ENCODE assay signal across 21 cellular contexts in genomic region chr18:44747157-44747556, GRCh38.
"Had no signal": no experiment of that assay in that cellular context is flagged by ENCODE, and none has a peak within 500 bp of the region (broad histone marks: within the 10 kb centered on the region; RNA-seq: fewer than 3 reads in every experiment).

No MANE protein-coding gene starts in this region.

- H3K4me3 ChIP-seq: coronary artery, heart right ventricle, thyroid gland had no signal

- H3K27ac Mint-ChIP-seq: activated CD4-positive, alpha-beta memory T cell treated with anti-CD3 and anti-CD28 coated beads, Interleukin-2, amount 10 ng/mL, durations not matched to agents 7 days and 5 days; activated CD4-positive, alpha-beta T cell treated with anti-CD3 and anti-CD28 coated beads, Interleukin-2, amount 10 ng/mL, durations not matched to agents 24 days and 14 days; activated naive CD4-positive, alpha-beta T cell treated with anti-CD3 and anti-CD28 coated beads for 36 hours; activated T-cell treated with anti-CD3 and anti-CD28 coated beads, Interleukin-2, amount 50 U/mL, for 72 hours; endodermal cell; T-helper 1 cell treated with Interleukin-12 subunit alpha and Interleukin-12 subunit beta and Interleukin-4 antibody, amounts not matched to agents 30 μg/mL and 1 μg/mL, for 36 hours had no signal

- H3K27me3 ChIP-seq: thyroid gland had no signal

- H3K9me3 Mint-ChIP-seq: activated CD4-positive, alpha-beta memory T cell treated with anti-CD3 and anti-CD28 coated beads, Interleukin-2, amount 10 ng/mL, durations not matched to agents 7 days and 5 days; activated naive CD4-positive, alpha-beta T cell treated with anti-CD3 and anti-CD28 coated beads for 36 hours; activated T-cell treated with anti-CD3 and anti-CD28 coated beads, Interleukin-2, amount 50 U/mL, for 72 hours; endodermal cell; neural crest cell; T-helper 1 cell treated with Interleukin-12 subunit alpha and Interleukin-12 subunit beta and Interleukin-4 antibody, amounts not matched to agents 30 μg/mL and 1 μg/mL, for 36 hours had no signal

- DNase-seq: activated CD4-positive, alpha-beta memory T cell treated with anti-CD3 and anti-CD28 coated beads, Interleukin-2, amount 10 ng/mL, durations not matched to agents 7 days and 5 days; activated CD4-positive, alpha-beta T cell treated with anti-CD3 and anti-CD28 coated beads, Interleukin-2, amount 10 ng/mL, durations not matched to agents 24 days and 14 days; activated CD4-positive, CD25-positive, alpha-beta regulatory T cell; activated effector memory CD4-positive, alpha-beta T cell treated with Interleukin-2 at 50 U/mL for 16 hours; activated naive CD4-positive, alpha-beta T cell treated with anti-CD3 and anti-CD28 coated beads for 36 hours; activated T-cell treated with anti-CD3 and anti-CD28 coated beads, Interleukin-2, amount 50 U/mL, for 72 hours; amygdala; cerebellar nuclear complex; endodermal cell; heart right ventricle; islet precursor cell; left cardiac atrium; occipital lobe; stimulated activated CD4-positive, alpha-beta T cell treated with anti-CD3 and anti-CD28 coated beads, Interleukin-2, amount 100 ng/mL, for 48 hours; stimulated activated CD8-positive, alpha-beta memory T cell treated with anti-CD3 and anti-CD28 coated beads, Interleukin-4, amount 100 ng/mL, for 48 hours; stimulated activated naive CD4-positive, alpha-beta T cell treated with Interleukin-2 at 50 U/mL for 16 hours; T1000; thyroid gland had no signal

- H3K4me3 Mint-ChIP-seq: activated CD4-positive, alpha-beta memory T cell treated with anti-CD3 and anti-CD28 coated beads, Interleukin-2, amount 10 ng/mL, durations not matched to agents 7 days and 5 days; activated CD4-positive, alpha-beta T cell treated with anti-CD3 and anti-CD28 coated beads, Interleukin-2, amount 10 ng/mL, durations not matched to agents 24 days and 14 days; activated naive CD4-positive, alpha-beta T cell treated with anti-CD3 and anti-CD28 coated beads for 36 hours; activated T-cell treated with anti-CD3 and anti-CD28 coated beads, Interleukin-2, amount 50 U/mL, for 72 hours; endodermal cell; neural crest cell; T-helper 1 cell treated with Interleukin-12 subunit alpha and Interleukin-12 subunit beta and Interleukin-4 antibody, amounts not matched to agents 30 μg/mL and 1 μg/mL, for 36 hours had no signal

- H3K27ac ChIP-seq: coronary artery, heart right ventricle, thyroid gland had no signal

- ATAC-seq: activated T-cell treated with anti-CD3 and anti-CD28 coated beads, Interleukin-2, amount 50 U/mL, for 72 hours; heart right ventricle; left cardiac atrium had no signal
